Comparison of ENCODE assay signal across 1 cellular context in genomic region chr12:113889076-113889475, GRCh38.
TF ChIP-seq lines count a peak whose summit lies in the region.

No MANE protein-coding gene starts in this region.

TF ChIP-seq in IMR-90, 13 proteins besides CTCF, POLR2A, EP300 and RAD21 (continued from another document):
- TF ChIP-seq USF2 (IDR thresholded peaks at IDR 0.05; ENCODE audit: low read depth, low read length): no peak
- no peak for TF ChIP-seq FOS (IDR thresholded peaks at IDR 0.05; ENCODE audit: low read depth, low read length)
